ENCODE assay signal across 1 cellular context in genomic region chr2:9247786-9248185, GRCh38.
A peak's percentile ranks its signal among the peaks of the same experiment; 100 is the strongest.
TF ChIP-seq lines count a peak whose summit lies in the region.

No MANE protein-coding gene starts in this region.

TF ChIP-seq in HepG2, 621 proteins besides CTCF, POLR2A, EP300 and RAD21 (continued from another document and continues in another):
- TF ChIP-seq ZBTB10 (CRISPR knock-in tag; IDR thresholded peaks at IDR 0.05; ENCODE audit: borderline replicate concordance) (no peak), REPIN1 (CRISPR knock-in tag; IDR thresholded peaks at IDR 0.05; ENCODE audit: borderline replicate concordance, low read depth) (peak; percentile 27; the same call in 1 of the 2 replicates), ZNF292 (CRISPR knock-in tag; IDR thresholded peaks at IDR 0.05; ENCODE audit: borderline replicate concordance, low read depth) (no peak), YEATS2 (CRISPR knock-in tag; IDR thresholded peaks at IDR 0.05; ENCODE audit: borderline replicate concordance) (no peak), RNF219 (CRISPR knock-in tag; IDR thresholded peaks at IDR 0.05) (no peak), ZNF160 (CRISPR knock-in tag; IDR thresholded peaks at IDR 0.05) (no peak), SNAPC4 (CRISPR knock-in tag; IDR thresholded peaks at IDR 0.05) (no peak), TBP (CRISPR knock-in tag; IDR thresholded peaks at IDR 0.05) (no peak), KDM6A (CRISPR knock-in tag; IDR thresholded peaks at IDR 0.05; ENCODE audit: low read depth) (no peak), SKI (IDR thresholded peaks at IDR 0.05; ENCODE audit: partially characterized antibody) (peak; percentile 68), NFATC3 (CRISPR knock-in tag; IDR thresholded peaks at IDR 0.05) (no peak), HOXD1 (CRISPR knock-in tag; IDR thresholded peaks at IDR 0.05) (no peak), PATZ1 (CRISPR knock-in tag; IDR thresholded peaks at IDR 0.05) (peak; percentile 76; the same call in 1 of the 2 replicates), ZNF768 (CRISPR knock-in tag; IDR thresholded peaks at IDR 0.05) (no peak), THAP7 (CRISPR knock-in tag; IDR thresholded peaks at IDR 0.05) (no peak), PAXIP1 (CRISPR knock-in tag; conservative IDR thresholded peaks at IDR 0.05) (no peak), HNF1A (IDR thresholded peaks at IDR 0.05; ENCODE audit: low read depth) (no peak), HNF1A (CRISPR knock-in tag; IDR thresholded peaks at IDR 0.05; ENCODE audit: borderline replicate concordance) (no peak), SETDB1 (CRISPR knock-in tag; IDR thresholded peaks at IDR 0.05; ENCODE audit: borderline replicate concordance) (no peak), ZNF124 (CRISPR knock-in tag; IDR thresholded peaks at IDR 0.05) (no peak), GABPA (IDR thresholded peaks at IDR 0.05; ENCODE audit: low read depth, low read length) (no peak), GABPA (CRISPR knock-in tag; IDR thresholded peaks at IDR 0.05; ENCODE audit: low read depth) (no peak), TFDP1 (CRISPR knock-in tag; IDR thresholded peaks at IDR 0.05; ENCODE audit: borderline replicate concordance) (no peak), HMGXB4 (CRISPR knock-in tag; IDR thresholded peaks at IDR 0.05; ENCODE audit: borderline replicate concordance in 1 of 2, low read depth in 1 of 2) (no peak), RFX1 (IDR thresholded peaks at IDR 0.05) (no peak), HOXA3 (CRISPR knock-in tag; IDR thresholded peaks at IDR 0.05) (0 out of 2 replicates have a peak, but pooled peaks have one; percentile 29), ZNF709 (CRISPR knock-in tag; IDR thresholded peaks at IDR 0.05) (no peak), ZBTB14 (CRISPR knock-in tag; IDR thresholded peaks at IDR 0.05) (no peak)
